ENCODE assay signal across 27 cellular contexts in the genomic region with DNA sequence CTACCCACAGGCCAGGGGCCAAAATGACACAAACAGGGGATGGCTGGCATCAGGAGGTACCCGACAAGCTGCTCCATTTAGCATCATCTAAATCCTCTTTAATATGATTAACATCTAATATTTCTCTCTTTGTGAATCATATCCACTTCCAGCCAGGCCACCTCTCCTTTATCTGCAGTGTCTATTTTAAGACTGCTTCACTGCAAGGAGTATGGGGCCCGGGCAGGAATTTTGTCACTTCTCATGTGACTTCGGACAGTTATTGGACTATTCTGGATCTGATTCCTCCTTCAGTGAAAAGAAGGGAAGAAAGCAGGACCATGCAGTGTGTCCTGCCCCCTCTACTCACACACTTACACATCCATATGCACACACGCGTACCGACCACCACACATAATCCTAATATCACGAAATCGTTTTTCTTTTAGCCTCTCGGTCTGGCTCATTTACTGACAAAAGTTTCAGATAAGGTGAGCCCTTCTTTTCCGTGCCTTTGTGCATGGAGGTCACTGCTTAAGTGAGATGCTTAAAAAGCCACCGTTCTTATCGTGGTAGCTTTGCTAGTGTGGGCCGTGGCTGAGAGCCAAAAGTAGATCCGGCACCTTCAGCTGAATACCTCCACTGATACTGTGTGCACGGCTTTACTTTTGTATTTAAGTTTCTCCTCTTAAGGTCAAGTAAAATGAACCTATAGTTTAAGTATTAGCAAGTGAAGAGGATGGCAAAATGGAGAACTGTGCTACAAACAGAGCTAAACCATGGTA. TPM values are rescaled to one million over a fixed set of nuclear protein-coding genes. Genes with fewer than 3 reads are reported as not detected.
"Had no signal": no experiment of that assay in that cellular context is flagged by ENCODE, and none has a peak within 500 bp of the region (broad histone marks: within the 10 kb centered on the region; RNA-seq: fewer than 3 reads in every experiment).

No MANE protein-coding gene starts in this region.

- ATAC-seq: activated CD8-positive, alpha-beta memory T cell treated with anti-CD3 and anti-CD28 coated beads, Interleukin-2, amount 10 ng/mL, durations not matched to agents 7 days and 5 days; Panc1; T-helper 17 cell had no signal

- H3K4me3 ChIP-seq: breast epithelium had no signal

- H3K27me3 Mint-ChIP-seq: activated CD8-positive, alpha-beta memory T cell treated with anti-CD3 and anti-CD28 coated beads, Interleukin-2, amount 10 ng/mL, durations not matched to agents 7 days and 5 days; activated naive CD4-positive, alpha-beta T cell treated with anti-CD3 and anti-CD28 coated beads, Interleukin-2, amount 50 U/mL, for 24 hours; activated T-cell treated with anti-CD3 and anti-CD28 coated beads, Interleukin-2, amount 50 U/mL, for 24 hours had no signal

- H3K4me1 Mint-ChIP-seq: activated B cell treated with CpG ODN at 0.5 μM for 24 hours; activated CD4-positive, alpha-beta T cell treated with anti-CD3 and anti-CD28 coated beads, Interleukin-2, amount 10 ng/mL, durations not matched to agents 24 days and 14 days; activated CD8-positive, alpha-beta memory T cell treated with anti-CD3 and anti-CD28 coated beads, Interleukin-2, amount 10 ng/mL, durations not matched to agents 7 days and 5 days; T-helper 17 cell had no signal

- H3K27me3 ChIP-seq: breast epithelium had no signal

- H3K27ac Mint-ChIP-seq: activated B cell treated with CpG ODN at 0.5 μM for 24 hours; activated CD4-positive, alpha-beta T cell treated with anti-CD3 and anti-CD28 coated beads, Interleukin-2, amount 10 ng/mL, durations not matched to agents 24 days and 14 days; activated CD8-positive, alpha-beta memory T cell treated with anti-CD3 and anti-CD28 coated beads, Interleukin-2, amount 10 ng/mL, durations not matched to agents 7 days and 5 days; activated naive CD4-positive, alpha-beta T cell treated with anti-CD3 and anti-CD28 coated beads, Interleukin-2, amount 50 U/mL, for 24 hours; activated T-cell treated with anti-CD3 and anti-CD28 coated beads, Interleukin-2, amount 50 U/mL, for 24 hours; activated T-helper 1 cell treated with anti-CD3 and anti-CD28 coated beads, Interleukin-12 subunit alpha, Interleukin-12 subunit beta, Interleukin-2, Interleukin-4 antibody, amounts not matched to agents 30 ng/mL and 10 ng/mL and 1 ng/mL, durations not matched to agents 14 hours and 24 hours and 36 hours; T-helper 17 cell had no signal

- H3K36me3 ChIP-seq: breast epithelium had no signal

- H3K4me3 Mint-ChIP-seq: activated B cell treated with CpG ODN at 0.5 μM for 24 hours; activated CD4-positive, alpha-beta T cell treated with anti-CD3 and anti-CD28 coated beads, Interleukin-2, amount 10 ng/mL, durations not matched to agents 24 days and 14 days; activated CD8-positive, alpha-beta memory T cell treated with anti-CD3 and anti-CD28 coated beads, Interleukin-2, amount 10 ng/mL, durations not matched to agents 7 days and 5 days; activated naive CD4-positive, alpha-beta T cell treated with anti-CD3 and anti-CD28 coated beads, Interleukin-2, amount 50 U/mL, for 24 hours; activated T-cell treated with anti-CD3 and anti-CD28 coated beads, Interleukin-2, amount 50 U/mL, for 24 hours; activated T-helper 1 cell treated with anti-CD3 and anti-CD28 coated beads, Interleukin-12 subunit alpha, Interleukin-12 subunit beta, Interleukin-2, Interleukin-4 antibody, amounts not matched to agents 30 ng/mL and 10 ng/mL and 1 ng/mL, durations not matched to agents 14 hours and 24 hours and 36 hours; T-helper 17 cell had no signal

- H3K9me3 Mint-ChIP-seq: activated B cell treated with CpG ODN at 0.5 μM for 24 hours; activated CD4-positive, alpha-beta T cell treated with anti-CD3 and anti-CD28 coated beads, Interleukin-2, amount 10 ng/mL, durations not matched to agents 24 days and 14 days; activated naive CD4-positive, alpha-beta T cell treated with anti-CD3 and anti-CD28 coated beads, Interleukin-2, amount 50 U/mL, for 24 hours; activated T-cell treated with anti-CD3 and anti-CD28 coated beads, Interleukin-2, amount 50 U/mL, for 24 hours; activated T-helper 1 cell treated with anti-CD3 and anti-CD28 coated beads, Interleukin-12 subunit alpha, Interleukin-12 subunit beta, Interleukin-2, Interleukin-4 antibody, amounts not matched to agents 30 ng/mL and 10 ng/mL and 1 ng/mL, durations not matched to agents 14 hours and 24 hours and 36 hours had no signal

- H3K36me3 Mint-ChIP-seq: activated CD8-positive, alpha-beta memory T cell treated with anti-CD3 and anti-CD28 coated beads, Interleukin-2, amount 10 ng/mL, durations not matched to agents 7 days and 5 days; activated naive CD4-positive, alpha-beta T cell treated with anti-CD3 and anti-CD28 coated beads, Interleukin-2, amount 50 U/mL, for 24 hours had no signal

- DNase-seq: activated B cell treated with CpG ODN at 0.5 μM for 24 hours; activated CD4-positive, alpha-beta T cell treated with anti-CD3 and anti-CD28 coated beads for 1 hour; activated CD4-positive, alpha-beta T cell treated with anti-CD3 and anti-CD28 coated beads, Interleukin-2, amount 10 ng/mL, durations not matched to agents 24 days and 14 days; activated CD4-positive, alpha-beta T cell treated with anti-CD3 and anti-CD28 coated beads, Interleukin-2, amount 50 U/mL, for 48 hours; activated CD8-positive, alpha-beta memory T cell treated with anti-CD3 and anti-CD28 coated beads, Interleukin-2, amount 10 ng/mL, durations not matched to agents 7 days and 5 days; activated effector memory CD4-positive, alpha-beta T cell treated with Interleukin-2 at 50 U/mL for 16 hours; activated naive CD4-positive, alpha-beta T cell; activated T-cell treated with anti-CD3 and anti-CD28 coated beads, Interleukin-2, amount 50 U/mL, for 24 hours; aorta; KG1; NCI-H1092; NCI-H1417; NCI-H2029; NCI-H2107; NCI-H2171 treated with DMSO at 0.1 percent for 48 hours; NCI-H226; NCI-H526; NCI-H774; NK-92 treated with Interleukin-12 subunit alpha and Interleukin-12 subunit beta, amount 100 ng/mL, for 24 hours; OCI-M1; SHP77 treated with DMSO at 0.1 percent for 48 hours; T-helper 17 cell; T-helper 9 cell had no signal

RNA-seq across cellular contexts. Expression of a gene that starts 26.0 kb away (rescaled TPM):
- total RNA-seq: activated CD4-positive, alpha-beta T cell treated with anti-CD3 and anti-CD28 coated beads, Interleukin-2, amount 10 ng/mL, durations not matched to agents 24 days and 14 days; activated CD8-positive, alpha-beta memory T cell treated with anti-CD3 and anti-CD28 coated beads, Interleukin-2, amount 10 ng/mL, durations not matched to agents 7 days and 5 days; activated T-helper 1 cell treated with anti-CD3 and anti-CD28 coated beads, Interleukin-12 subunit alpha, Interleukin-12 subunit beta, Interleukin-2, Interleukin-4 antibody, amounts not matched to agents 30 ng/mL and 10 ng/mL and 1 ng/mL, durations not matched to agents 14 hours and 24 hours and 36 hours; T-helper 17 cell had no signal
